Comparison of ENCODE assay signal across 1 cellular context in genomic region chr2:10359246-10359645, GRCh38.
TF ChIP-seq lines count a peak whose summit lies in the region.

No MANE protein-coding gene starts in this region.

TF ChIP-seq in SK-N-SH, 30 proteins besides CTCF, POLR2A, EP300 and RAD21 (continued from another document):
- TF ChIP-seq REST (IDR thresholded peaks at IDR 0.05; ENCODE audit: low read depth, low read length) (no peak), USF1 (IDR thresholded peaks at IDR 0.05; ENCODE audit: borderline replicate concordance, low read depth) (no peak), EZH2phosphoT487 (IDR thresholded peaks at IDR 0.05; ENCODE audit: borderline replicate concordance, low read depth) (no peak), MEF2A (IDR thresholded peaks at IDR 0.05; ENCODE audit: borderline replicate concordance, low read depth) (no peak), NFIC (IDR thresholded peaks at IDR 0.05; ENCODE audit: borderline replicate concordance) (no peak), JUND (IDR thresholded peaks at IDR 0.05) (no peak), TAF1 (IDR thresholded peaks at IDR 0.05; ENCODE audit: borderline replicate concordance, low read depth, low read length) (no peak)
